In the genomic region with DNA sequence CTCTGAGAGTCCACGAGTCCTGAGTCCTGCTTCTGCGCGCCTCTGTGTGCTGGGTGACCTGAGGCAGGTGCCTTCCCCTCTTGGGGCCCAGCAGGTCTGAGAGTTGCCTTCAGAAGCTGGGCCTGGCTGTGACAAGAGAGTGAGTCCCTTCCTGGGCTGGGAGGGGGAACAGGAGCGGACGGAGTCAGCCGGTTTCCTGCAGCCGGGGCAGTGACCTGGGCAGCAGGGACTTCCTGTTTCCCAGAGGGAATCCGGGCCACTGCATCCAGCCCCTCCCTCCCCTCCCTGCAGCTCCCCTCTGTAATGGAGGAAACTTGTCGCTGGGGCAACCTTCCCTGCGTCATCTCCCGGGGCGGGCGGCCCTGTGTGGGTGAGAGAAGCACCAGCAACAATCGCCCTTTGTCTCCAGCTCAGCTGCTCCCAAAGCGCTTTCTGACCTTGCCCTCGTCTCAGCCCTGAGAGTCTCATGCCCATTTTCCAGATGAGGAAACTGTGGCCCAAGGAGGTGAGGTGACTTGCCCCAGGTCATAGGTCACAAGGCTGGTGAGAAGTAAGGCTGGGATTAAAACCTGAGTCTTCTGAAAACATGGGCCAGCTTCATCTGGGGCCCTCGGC, we compare ENCODE assay signal across 9 cellular contexts.
A peak's percentile ranks its signal among the peaks of the same experiment; 100 is the strongest.
DNase-seq lines count a peak whose midpoint lies in the region; ATAC-seq and TF ChIP-seq lines count a peak whose summit lies in the region.
"Had no signal": no experiment of that assay in that cellular context is flagged by ENCODE, and none has a peak within 500 bp of the region (broad histone marks: within the 10 kb centered on the region; RNA-seq: fewer than 3 reads in every experiment).

No MANE protein-coding gene starts in this region.

- DNase-seq in WTC11 (ENCODE audit: low spot score), result peak; percentile 67
- peak; percentile 93 for DNase-seq in right atrium auricular region (ENCODE audit: low spot score)
- DNase-seq in progenitor cell of endocrine pancreas (ENCODE audit: low spot score, unreplicated experiment), result peak; percentile 32
- no peak for DNase-seq in activated T-cell treated with anti-CD3 and anti-CD28 coated beads, Interleukin-2, amount 50 U/mL, for 72 hours
- no peak for DNase-seq in GM03348 (ENCODE audit: low spot score)
- DNase-seq in stimulated activated CD4-positive, alpha-beta T cell treated with anti-CD3 and anti-CD28 coated beads, Interleukin-4, amount 100 ng/mL, for 4 hours, result no peak
- DNase-seq: activated B cell treated with CpG ODN at 0.5 μM for 24 hours had no signal

- POLR2A ChIA-PET in WTC11 (lab: Charles Lee), result no interaction called here

- H3K4me1 Mint-ChIP-seq in WTC11, result peaks cover 43% of the 10 kb centered on the region
- peaks cover 3% of the 10 kb centered on the region for H3K4me1 Mint-ChIP-seq in progenitor cell of endocrine pancreas (ENCODE audit: low read depth)
- no peaks in the 10 kb centered on the region for H3K4me1 Mint-ChIP-seq in activated T-cell treated with anti-CD3 and anti-CD28 coated beads, Interleukin-2, amount 50 U/mL, for 72 hours (ENCODE audit: low read depth)
- H3K4me1 Mint-ChIP-seq: activated B cell treated with CpG ODN at 0.5 μM for 24 hours had no signal

- H3K9me3 Mint-ChIP-seq in WTC11, result no peaks in the 10 kb centered on the region
- no peaks in the 10 kb centered on the region for H3K9me3 Mint-ChIP-seq in progenitor cell of endocrine pancreas (ENCODE audit: low read depth)
- H3K9me3 Mint-ChIP-seq in activated T-cell treated with anti-CD3 and anti-CD28 coated beads, Interleukin-2, amount 50 U/mL, for 72 hours, result no peaks in the 10 kb centered on the region
- H3K9me3 Mint-ChIP-seq: activated B cell treated with CpG ODN at 0.5 μM for 24 hours had no signal

- no peaks in the 10 kb centered on the region for H3K36me3 ChIP-seq in ES-I3 (ENCODE audit: insufficient read depth, low read length)
- no peaks in the 10 kb centered on the region for H3K36me3 ChIP-seq in right atrium auricular region

- TF ChIP-seq CTCF in WTC11 (IDR thresholded peaks at IDR 0.05) (no peak), right atrium auricular region (IDR thresholded peaks at IDR 0.05) (no peak), progenitor cell of endocrine pancreas (IDR thresholded peaks at IDR 0.05; ENCODE audit: unreplicated experiment) (no peak)

- H3K4me1 ChIP-seq in ES-I3 (ENCODE audit: insufficient read depth, low read length) (peaks cover 31% of the 10 kb centered on the region), right atrium auricular region (peaks cover 0 to 22% of the 10 kb centered on the region in 2 donors)

- H3K27me3 Mint-ChIP-seq in WTC11 (ENCODE audit: low read depth) (no peaks in the 10 kb centered on the region), progenitor cell of endocrine pancreas (peaks cover 16% of the 10 kb centered on the region)
- H3K27me3 Mint-ChIP-seq in activated T-cell treated with anti-CD3 and anti-CD28 coated beads, Interleukin-2, amount 50 U/mL, for 72 hours (ENCODE audit: low read depth), result peaks cover 55% of the 10 kb centered on the region

- no peak overlapping the region for H3K4me3 ChIP-seq in right atrium auricular region

- H3K4me3 Mint-ChIP-seq in WTC11, result no peak overlapping the region
- peak overlapping the region; percentile 4 for H3K4me3 Mint-ChIP-seq in progenitor cell of endocrine pancreas (ENCODE audit: low read depth)
- H3K4me3 Mint-ChIP-seq in activated T-cell treated with anti-CD3 and anti-CD28 coated beads, Interleukin-2, amount 50 U/mL, for 72 hours, result no peak overlapping the region
- H3K4me3 Mint-ChIP-seq: activated B cell treated with CpG ODN at 0.5 μM for 24 hours had no signal

- CTCF ChIA-PET in WTC11 (lab: Charles Lee), result interaction anchor here (1.0 to 4.6 kb wide), 10 partner anchors 8 to 64 kb away, joined by 3 to 32 read pairs (median 4); no protein-coding TSS in a partner anchor

- H3K36me3 Mint-ChIP-seq in WTC11 (no peaks in the 10 kb centered on the region), progenitor cell of endocrine pancreas (ENCODE audit: insufficient read depth) (no peaks in the 10 kb centered on the region)
- H3K36me3 Mint-ChIP-seq in activated T-cell treated with anti-CD3 and anti-CD28 coated beads, Interleukin-2, amount 50 U/mL, for 72 hours (ENCODE audit: insufficient read depth in 2 of 2), result no peaks in the 10 kb centered on the region

- peak overlapping the region; percentile 59 to 72 for H3K27ac ChIP-seq in right atrium auricular region

- H3K27ac Mint-ChIP-seq in WTC11 (0 out of 2 replicates have a peak overlapping the region, but pooled peaks have one; percentile 35), progenitor cell of endocrine pancreas (peak overlapping the region; percentile 81)
- no peak overlapping the region for H3K27ac Mint-ChIP-seq in activated T-cell treated with anti-CD3 and anti-CD28 coated beads, Interleukin-2, amount 50 U/mL, for 72 hours
- H3K27ac Mint-ChIP-seq: activated B cell treated with CpG ODN at 0.5 μM for 24 hours had no signal

- H3K27me3 ChIP-seq in right atrium auricular region, result no peaks in the 10 kb centered on the region

- H3K9ac ChIP-seq in ES-I3 (ENCODE audit: low read depth, low read length), result 0 out of 2 replicates have a peak overlapping the region, but pooled peaks have one; percentile 2

- H3K9me3 ChIP-seq in ES-I3 (ENCODE audit: control insufficient read depth, insufficient read depth, low read length) (no peaks in the 10 kb centered on the region), right atrium auricular region (no peaks in the 10 kb centered on the region)

- ATAC-seq in WTC11 (peak; percentile 77), HG03097 (IDR thresholded peaks at IDR 0.05; ENCODE audit: low FRiP score, unreplicated experiment) (no peak)
- no peak for ATAC-seq in activated T-cell treated with anti-CD3 and anti-CD28 coated beads, Interleukin-2, amount 50 U/mL, for 72 hours (replicated peaks in 1 of 2)

TF ChIP-seq in WTC11, 78 proteins besides CTCF, POLR2A, EP300 and RAD21:
- TF ChIP-seq, protein P1, sequence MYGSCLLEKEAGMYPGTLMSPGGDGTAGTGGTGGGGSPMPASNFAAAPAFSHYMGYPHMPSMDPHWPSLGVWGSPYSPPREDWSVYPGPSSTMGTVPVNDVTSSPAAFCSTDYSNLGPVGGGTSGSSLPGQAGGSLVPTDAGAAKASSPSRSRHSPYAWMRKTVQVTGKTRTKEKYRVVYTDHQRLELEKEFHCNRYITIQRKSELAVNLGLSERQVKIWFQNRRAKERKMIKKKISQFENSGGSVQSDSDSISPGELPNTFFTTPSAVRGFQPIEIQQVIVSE (CRISPR knock-in tag; IDR thresholded peaks at IDR 0.05; ENCODE audit: borderline replicate concordance), result no peak
- TF ChIP-seq GABPB1 (CRISPR knock-in tag; IDR thresholded peaks at IDR 0.05) (0 out of 2 replicates have a peak, but pooled peaks have one; percentile 24), ESRRA (CRISPR knock-in tag; IDR thresholded peaks at IDR 0.05; ENCODE audit: borderline replicate concordance) (peak; percentile 58; the same call in 1 of the 2 replicates), EMX1 (CRISPR knock-in tag; IDR thresholded peaks at IDR 0.05) (no peak), AR (CRISPR knock-in tag; IDR thresholded peaks at IDR 0.05) (no peak), RORB (CRISPR knock-in tag; IDR thresholded peaks at IDR 0.05) (no peak), GTF2I (CRISPR knock-in tag; conservative IDR thresholded peaks at IDR 0.05) (peak; percentile 90)

Comparison
In these comparisons a context has a peak if more than half of its experiments do, and no peak if none do; other contexts are left out.
1. DNase-seq: peak in WTC11 (single experiment), right atrium auricular region (single experiment) and progenitor cell of endocrine pancreas (single experiment); none in activated T-cell treated with anti-CD3 and anti-CD28 coated beads, Interleukin-2, amount 50 U/mL, for 72 hours (0 of 2), GM03348 (single experiment) and stimulated activated CD4-positive, alpha-beta T cell treated with anti-CD3 and anti-CD28 coated beads, Interleukin-4, amount 100 ng/mL, for 4 hours (0 of 2).